8 cellular contexts compared by ENCODE assay signal in genomic region chr21:38773108-38774061, GRCh38. TPM values are rescaled to one million over a fixed set of nuclear protein-coding genes. Genes with fewer than 3 reads are reported as not detected.
DNase-seq lines count a peak whose midpoint lies in the region; ATAC-seq and TF ChIP-seq lines count a peak whose summit lies in the region.

No MANE protein-coding gene starts in this region.

- ATAC-seq in omental fat pad (ENCODE audit: low FRiP score) (peak; percentile 90), GM19023 (IDR thresholded peaks at IDR 0.05; ENCODE audit: unreplicated experiment) (no peak), HG02884 (IDR thresholded peaks at IDR 0.05; ENCODE audit: unreplicated experiment) (no peak)

- peaks cover 26% of the 10 kb centered on the region for H3K4me1 Mint-ChIP-seq in Caco-2 (ENCODE audit: low read depth, unreplicated experiment)

- H3K4me3 Mint-ChIP-seq in Caco-2 (ENCODE audit: unreplicated experiment): no peak overlapping the region

- intact Hi-C loops in Caco-2 (cut with micrococcal nuclease; ENCODE audit: unreplicated experiment): no loop called here

- H3K27me3 ChIP-seq in Caco-2 (replicated peaks; ENCODE audit: control insufficient read depth, insufficient read depth, low read length): no peaks in the 10 kb centered on the region

- DNase-seq in Caco-2: no peak
- DNase-seq in HS-27A (ENCODE audit: low read depth): peak; percentile 91
- peak; percentile 96 for DNase-seq in choroid plexus epithelial cell (ENCODE audit: low read depth)
- DNase-seq in omental fat pad (ENCODE audit: low spot score): no peak
- no peak for DNase-seq in AML-193 (lab: John Stamatoyannopoulos, UW)
- DNase-seq in occipital lobe (lab: John Stamatoyannopoulos, UW): no peak

- peaks cover 33% of the 10 kb centered on the region for H3K4me1 ChIP-seq in Caco-2

- no peak overlapping the region for H3K4me3 ChIP-seq in Caco-2 (ENCODE audit: low read depth, low read length)
- no peak overlapping the region for H3K4me3 ChIP-seq in choroid plexus epithelial cell (ENCODE audit: low read depth, low read length)

- no peaks in the 10 kb centered on the region for H3K36me3 Mint-ChIP-seq in Caco-2 (ENCODE audit: insufficient read depth, unreplicated experiment)

- no TSS peak for BruUV-seq in Caco-2 (replicated peaks; lab: Mats Ljungman, UMichigan)

- peak overlapping the region; percentile 74 for H3K27ac Mint-ChIP-seq in Caco-2 (ENCODE audit: unreplicated experiment)

- H3K27me3 Mint-ChIP-seq in Caco-2 (ENCODE audit: insufficient read depth, unreplicated experiment): no peaks in the 10 kb centered on the region

- 0 out of 2 replicates have a peak, but pooled peaks cover 3% of the 10 kb centered on the region for H3K9me3 ChIP-seq in Caco-2

- H3K36me3 ChIP-seq in Caco-2 (ENCODE audit: control insufficient read depth, insufficient read depth, low read length): no peaks in the 10 kb centered on the region

- H3K9me3 Mint-ChIP-seq in Caco-2 (ENCODE audit: unreplicated experiment): peaks cover 4% of the 10 kb centered on the region

- CTCF ChIA-PET in Caco-2 (lab: Charles Lee): no interaction called here

- POLR2A ChIA-PET in Caco-2 (lab: Charles Lee): no interaction called here

- no peak for TF ChIP-seq CTCF in Caco-2 (IDR thresholded peaks at IDR 0.05; ENCODE audit: insufficient read depth in 1 of 2, low read depth in 1 of 2, low read length in 1 of 2, severe bottlenecking in 1 of 2, unreplicated experiment in 1 of 2)
- no peak for TF ChIP-seq CTCF in choroid plexus epithelial cell (conservative IDR thresholded peaks at IDR 0.05; ENCODE audit: low read depth, low read length)
- TF ChIP-seq CTCF in omental fat pad (IDR thresholded peaks at IDR 0.05): no peak

RNA-seq across cellular contexts. Expression of gene ETS2, which starts 32.3 kb away (rescaled TPM):
- total RNA-seq in Caco-2 (2022) (20.4 and 26.9 TPM in 2 replicates), omental fat pad (100 to 1,000 TPM in 2 of 4 donors, 10 to 100 TPM in 2; 51.6 to 201 (median 99.1) TPM), occipital lobe (9.8 TPM)

Comparison
In these comparisons a context has a peak if more than half of its experiments do, and no peak if none do; other contexts are left out.
1. DNase-seq: peak in HS-27A (single experiment) and choroid plexus epithelial cell (single experiment); none in Caco-2 (0 of 2), omental fat pad (single experiment), AML-193 (0 of 2) and occipital lobe (single experiment).